In genomic region chr9:131000526-131000925, GRCh38 we compare ENCODE assay signal across 3 cellular contexts. TPM values are rescaled to one million over a fixed set of nuclear protein-coding genes. Genes with fewer than 3 reads are reported as not detected.
"Had no signal": no experiment of that assay in that cellular context is flagged by ENCODE, and none has a peak within 500 bp of the region (broad histone marks: within the 10 kb centered on the region; RNA-seq: fewer than 3 reads in every experiment).

No MANE protein-coding gene starts in this region.

RNA-seq across cellular contexts. Expression of gene LAMC3, which starts 8.4 kb away (rescaled TPM):
- total RNA-seq: LHCN-M2, M059J, MCF 10A had no signal
